In genomic region chr21:14825405-14826032, GRCh38 we compare ENCODE assay signal across 13 cellular contexts.
DNase-seq lines count a peak whose midpoint lies in the region; ATAC-seq, FAIRE-seq and TF ChIP-seq lines count a peak whose summit lies in the region.
"Had no signal": no experiment of that assay in that cellular context is flagged by ENCODE, and none has a peak within 500 bp of the region (broad histone marks: within the 10 kb centered on the region; RNA-seq: fewer than 3 reads in every experiment).

No MANE protein-coding gene starts in this region.

- DNase-seq in GM19238 (ENCODE audit: insufficient read length, low spot score) (peak; percentile 7), right lobe of liver (no peak), small intestine (no peak), germinal center (ENCODE audit: low spot score) (no peak), foreskin melanocyte (no peak)
- DNase-seq: aorta, dermis blood vessel endothelial cell, NCI-H524 had no signal

- 76% methylated on average over 3 of the region's 3 CpGs for WGBS in right lobe of liver (ENCODE audit: insufficient coverage, low coverage, low lambda C conversion rate, missing lambda C conversion rate)
- WGBS in small intestine, 3 donors = 65 to 78% (median 76%) methylated on average over 3 of the region's 3 CpGs

- no peak for FAIRE-seq in small intestine (lab: Jason Lieb, UNC)
- FAIRE-seq: H1 had no signal

- H3K9me3 ChIP-seq in right lobe of liver (no peaks in the 10 kb centered on the region), small intestine (ENCODE audit: control insufficient read depth, low read depth) (no peaks in the 10 kb centered on the region)
- H3K9me3 ChIP-seq: prostate gland had no signal

- no peaks in the 10 kb centered on the region for H3K27me3 ChIP-seq in right lobe of liver
- H3K27me3 ChIP-seq in small intestine (ENCODE audit: control insufficient read depth in 2 of 2, insufficient read depth in 2 of 2, low read length in 2 of 2) = no peaks in the 10 kb centered on the region

- H3K36me3 ChIP-seq in right lobe of liver (no peaks in the 10 kb centered on the region), small intestine (ENCODE audit: control insufficient read depth in 2 of 2, insufficient read depth in 2 of 2, low read length in 2 of 2) (no peaks in the 10 kb centered on the region)
- H3K36me3 ChIP-seq: prostate gland had no signal

- intact Hi-C loops in right lobe of liver (cut with DNase I) = no loop called here

- no peak for TF ChIP-seq CTCF in right lobe of liver (IDR thresholded peaks at IDR 0.05)

- TF ChIP-seq POLR2A in GM18505 (IDR thresholded peaks at IDR 0.05; ENCODE audit: borderline replicate concordance, extremely low read depth, insufficient read depth, insufficient read length) = no peak
- no peak for TF ChIP-seq POLR2A in right lobe of liver (IDR thresholded peaks at IDR 0.05)

- H3K4me3 ChIP-seq in right lobe of liver (no peak overlapping the region), small intestine (ENCODE audit: low read depth in 1 of 2, low read length in 2 of 2) (no peak overlapping the region)
- H3K4me3 ChIP-seq: prostate gland had no signal

- ATAC-seq in GM18505 (IDR thresholded peaks at IDR 0.05; ENCODE audit: unreplicated experiment) (peak; percentile 65), HG02610 (IDR thresholded peaks at IDR 0.05; ENCODE audit: unreplicated experiment) (peak; percentile 80), HG03439 (IDR thresholded peaks at IDR 0.05; ENCODE audit: unreplicated experiment) (peak; percentile 68), right lobe of liver (no peak)

- H3K27ac ChIP-seq in right lobe of liver (no peak overlapping the region), small intestine (ENCODE audit: low read depth in 1 of 2, low read length in 1 of 2) (no peak overlapping the region)
- H3K27ac ChIP-seq: prostate gland had no signal

- no peaks in the 10 kb centered on the region for H3K4me1 ChIP-seq in right lobe of liver
- H3K4me1 ChIP-seq in small intestine (ENCODE audit: control insufficient read depth in 2 of 2, insufficient read depth in 1 of 2, low read depth in 1 of 2, low read length in 1 of 2) = no peaks in the 10 kb centered on the region
- H3K4me1 ChIP-seq: prostate gland had no signal

Comparison
In these comparisons a context has a peak if more than half of its experiments do, and no peak if none do; other contexts are left out.
1. ATAC-seq: peak in GM18505 (single experiment), HG02610 (single experiment) and HG03439 (single experiment); none in right lobe of liver (0 of 4).